ENCODE assay signal across 8 cellular contexts in the genomic region with DNA sequence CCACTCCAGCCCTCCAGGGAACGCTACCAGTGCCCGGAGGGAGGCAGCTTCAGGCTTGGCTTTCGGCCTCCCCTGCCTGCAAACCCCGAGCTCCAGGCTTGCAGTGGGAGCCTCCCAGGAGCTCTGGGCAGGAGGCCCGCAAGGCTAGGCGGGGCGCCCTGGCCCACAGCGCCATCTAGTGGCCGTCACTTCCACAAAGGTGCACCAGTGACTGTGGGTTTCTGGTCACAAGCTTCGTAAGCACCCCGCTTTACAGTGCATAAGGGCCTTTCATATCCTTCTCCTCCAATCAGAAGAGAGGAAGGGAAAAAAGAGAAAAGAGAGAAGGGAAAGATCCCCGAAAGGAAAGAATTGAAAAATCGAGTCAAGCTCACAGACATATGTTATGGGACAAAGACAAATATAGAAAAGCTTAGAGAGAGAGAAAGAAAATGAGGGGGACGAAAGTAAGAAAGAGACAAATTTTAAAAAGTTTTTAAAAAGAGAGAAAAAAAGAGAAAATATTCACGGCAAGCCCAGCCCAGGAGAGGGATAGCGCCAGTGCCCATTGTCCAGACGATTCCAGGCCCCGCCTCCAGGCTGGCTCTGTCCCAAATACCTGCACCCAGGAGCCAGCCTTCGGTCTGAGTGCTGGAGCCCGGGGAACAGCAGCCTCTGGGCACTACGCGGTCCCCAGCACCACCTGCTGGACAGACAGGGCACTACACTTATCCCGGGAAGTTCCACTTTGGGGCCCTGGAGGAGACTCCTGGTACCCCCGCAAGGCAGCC.
A peak's percentile ranks its signal among the peaks of the same experiment; 100 is the strongest.
DNase-seq lines count a peak whose midpoint lies in the region; TF ChIP-seq lines count a peak whose summit lies in the region.

No MANE protein-coding gene starts in this region.

- peaks cover 2% of the 10 kb centered on the region for H3F3A ChIP-seq in SK-N-SH (replicated peaks; ENCODE audit: insufficient read depth)

- POLR2A ChIA-PET in SK-N-SH (lab: Yijun Ruan, JAX), result interaction anchor here (0.8 to 1.6 kb wide), 5 partner anchors 12 to 950 kb away, joined by 3 to 8 read pairs (median 3); no protein-coding TSS in a partner anchor

- peak overlapping the region; percentile 61 for H3K4me2 ChIP-seq in SK-N-SH

- no peak for TF ChIP-seq EP300 in SK-N-SH (IDR thresholded peaks at IDR 0.05; ENCODE audit: borderline replicate concordance in 1 of 2, low read depth in 1 of 2, low read length in 1 of 2)

- H3K79me2 ChIP-seq in SK-N-SH (ENCODE audit: insufficient read depth), result no peaks in the 10 kb centered on the region

- TF ChIP-seq RAD21 in SK-N-SH (IDR thresholded peaks at IDR 0.05; ENCODE audit: low read length), result peak; percentile 97

- H3K9ac ChIP-seq in SK-N-SH, result no peak overlapping the region

- no peaks in the 10 kb centered on the region for H3K27me3 ChIP-seq in SK-N-SH (ENCODE audit: insufficient read depth)

- H3K4me1 ChIP-seq in SK-N-SH (ENCODE audit: control insufficient read depth in 1 of 2, insufficient read depth in 2 of 2, low read depth in 1 of 2, low read length in 1 of 2), result peaks cover 0 to 27% of the 10 kb centered on the region in 2 experiments; a peak in 2 of 4 replicates

- H2AFZ ChIP-seq in SK-N-SH (ENCODE audit: low read depth), result 0 out of 2 replicates have a peak overlapping the region, but pooled peaks have one; percentile 17

- TF ChIP-seq CTCF in SK-N-SH (IDR thresholded peaks at IDR 0.05), result peak; percentile 82

- DNase-seq in activated gamma-delta T cell treated with Interleukin-2 at 50 U/mL for 16 hours, result peak; percentile 57
- DNase-seq in activated gamma-delta T cell (lab: John Stamatoyannopoulos, UW), result no peak
- peak; percentile 27 for DNase-seq in MV-4-11 (lab: John Stamatoyannopoulos, UW)
- DNase-seq in SK-N-SH, result peak; percentile 90
- peak; percentile 69 for DNase-seq in activated naive CD4-positive, alpha-beta T cell treated with anti-CD3 and anti-CD28 coated beads, Interleukin-2, amount 50 U/mL, for 16 hours
- DNase-seq in glomerular visceral epithelial cell (ENCODE audit: extremely low spot score), result peak; percentile 87
- peak in 54 of 56 donors; percentile 17 to 91 (median 64) for DNase-seq in nucleus accumbens (lab: John Stamatoyannopoulos, UW)
- DNase-seq in substantia nigra (lab: John Stamatoyannopoulos, UW), result peak in 46 of 49 donors; percentile 20 to 88 (median 74)

- WGBS in SK-N-SH (ENCODE audit: low lambda C conversion rate), result 3% methylated on average over 18 of the region's 24 CpGs

- H3K36me3 ChIP-seq in SK-N-SH (replicated peaks in 1 of 2; ENCODE audit: control insufficient read depth in 1 of 2, insufficient read depth in 2 of 2, low read length in 1 of 2), result no peaks in the 10 kb centered on the region

- H3K4me3 ChIP-seq in SK-N-SH (ENCODE audit: low read depth in 2 of 2, low read length in 1 of 2), result peak overlapping the region; percentile 33 to 52; a peak in 3 of 4 replicates

- CTCF ChIA-PET in SK-N-SH (lab: Yijun Ruan, JAX), result interaction anchor here (0.6 to 10.6 kb wide), 196 partner anchors 9 to 1416 kb away, joined by 3 to 437 read pairs (median 4); partner anchors contain the start of genes NCOA3, PREX1 and SULF2

- H3K9me2 ChIP-seq in SK-N-SH, result no peaks in the 10 kb centered on the region

- H3K27ac ChIP-seq in SK-N-SH (ENCODE audit: low read depth in 2 of 2, low read length in 1 of 2), result peak overlapping the region in 1 of 2 experiments; percentile 83; a peak in 2 of 4 replicates
- no peak overlapping the region for H3K27ac ChIP-seq in substantia nigra (ENCODE audit: low read depth, low read length, poor library complexity, severe bottlenecking)

- no peaks in the 10 kb centered on the region for H3K9me3 ChIP-seq in SK-N-SH

- no peaks in the 10 kb centered on the region for H4K20me1 ChIP-seq in SK-N-SH (ENCODE audit: insufficient read depth)

TF ChIP-seq in SK-N-SH, 30 proteins besides CTCF, POLR2A, EP300 and RAD21:
- TF ChIP-seq NFIC (IDR thresholded peaks at IDR 0.05; ENCODE audit: borderline replicate concordance), result peak; percentile 23; the same call in 1 of the 2 replicates
- no peak for TF ChIP-seq TAF1 (IDR thresholded peaks at IDR 0.05; ENCODE audit: borderline replicate concordance, low read depth, low read length)
- no peak for TF ChIP-seq SIN3A (IDR thresholded peaks at IDR 0.05; ENCODE audit: borderline replicate concordance, low read depth, low read length)
- no peak for TF ChIP-seq RCOR1 (IDR thresholded peaks at IDR 0.05; ENCODE audit: low read length)
- TF ChIP-seq JUND (IDR thresholded peaks at IDR 0.05), result 0 out of 2 replicates have a peak, but pooled peaks have one; percentile 21
- TF ChIP-seq SMC3 (IDR thresholded peaks at IDR 0.05; ENCODE audit: low read depth, low read length), result peak; percentile 90
